In the genomic region with DNA sequence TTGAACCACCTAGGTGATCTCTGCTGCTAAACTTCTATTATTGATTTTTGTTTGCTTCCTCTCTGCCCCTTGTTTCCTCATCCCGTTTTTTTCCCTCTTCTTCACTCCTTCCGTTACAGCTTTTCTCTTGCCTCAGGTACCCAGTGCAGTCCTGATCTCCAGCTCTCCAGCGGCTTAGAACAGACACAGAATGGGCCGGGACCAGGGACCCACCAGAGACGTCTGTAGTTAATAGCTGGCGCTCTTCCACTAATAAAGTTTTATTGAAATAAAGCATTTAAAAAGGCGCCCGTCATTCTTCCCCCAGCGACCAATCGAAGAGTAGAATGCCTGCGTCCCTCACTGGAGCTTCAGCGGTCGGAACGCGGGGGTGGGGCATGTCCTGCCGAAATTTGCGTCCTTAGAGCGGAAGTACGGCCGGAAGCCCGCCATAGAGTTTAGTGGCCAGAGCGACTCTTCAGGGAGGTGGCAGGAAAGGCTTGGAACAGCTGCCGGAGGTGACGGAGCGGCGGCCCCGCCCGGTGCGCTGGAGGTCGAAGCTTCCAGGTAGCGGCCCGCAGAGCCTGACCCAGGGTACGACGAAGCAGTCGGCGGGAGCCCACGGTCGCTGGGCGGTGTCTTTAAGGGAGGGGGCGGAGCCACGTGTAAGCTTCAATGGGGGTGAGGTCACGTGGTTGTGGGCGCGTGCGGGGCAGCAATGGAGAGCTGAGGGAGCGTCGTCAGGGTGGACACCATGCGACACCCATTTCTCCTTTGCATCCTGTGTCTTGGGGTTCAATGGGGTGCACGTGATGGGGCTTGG, we compare ENCODE assay signal across 8 cellular contexts. TPM values are rescaled to one million over a fixed set of nuclear protein-coding genes. Genes with fewer than 3 reads are reported as not detected.
A peak's percentile ranks its signal among the peaks of the same experiment; 100 is the strongest.
DNase-seq lines count a peak whose midpoint lies in the region; TF ChIP-seq lines count a peak whose summit lies in the region.

A gene with protein sequence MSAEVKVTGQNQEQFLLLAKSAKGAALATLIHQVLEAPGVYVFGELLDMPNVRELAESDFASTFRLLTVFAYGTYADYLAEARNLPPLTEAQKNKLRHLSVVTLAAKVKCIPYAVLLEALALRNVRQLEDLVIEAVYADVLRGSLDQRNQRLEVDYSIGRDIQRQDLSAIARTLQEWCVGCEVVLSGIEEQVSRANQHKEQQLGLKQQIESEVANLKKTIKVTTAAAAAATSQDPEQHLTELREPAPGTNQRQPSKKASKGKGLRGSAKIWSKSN (plus strand): TSS at position 440 of the 802 bp plus-strand sequence. CDS start 611 bp downstream, outside the sequence.

- H3K4me1 Mint-ChIP-seq in nephron, result peaks cover 12% of the 10 kb centered on the region
- H3K4me1 Mint-ChIP-seq in stimulated activated naive CD8-positive, alpha-beta T cell treated with anti-CD3 and anti-CD28 coated beads, Interleukin-15, Interleukin-2, amounts not matched to agents 100 ng/mL and 50 ng/mL, for 24 hours (ENCODE audit: low read depth), result peaks cover 31% of the 10 kb centered on the region

- peaks cover 3% of the 10 kb centered on the region for H3K9me3 Mint-ChIP-seq in nephron
- no peaks in the 10 kb centered on the region for H3K9me3 Mint-ChIP-seq in stimulated activated naive CD8-positive, alpha-beta T cell treated with anti-CD3 and anti-CD28 coated beads, Interleukin-15, Interleukin-2, amounts not matched to agents 100 ng/mL and 50 ng/mL, for 24 hours

- H3K9me3 ChIP-seq in ES-I3 (ENCODE audit: control insufficient read depth, insufficient read depth, low read length) (no peaks in the 10 kb centered on the region), HAP-1 (no peaks in the 10 kb centered on the region), MM.1S (replicated peaks; ENCODE audit: insufficient read depth, low read length) (no peaks in the 10 kb centered on the region)

- no peaks in the 10 kb centered on the region for H3K4me1 ChIP-seq in ES-I3 (ENCODE audit: insufficient read depth, low read length)
- peaks cover 15% of the 10 kb centered on the region for H3K4me1 ChIP-seq in HAP-1
- H3K4me1 ChIP-seq in MM.1S (ENCODE audit: low read length), result peaks cover 6% of the 10 kb centered on the region

- peak within 1 kb of the TSS; percentile 89 to 92 (median 90) for H3K4me3 Mint-ChIP-seq in nephron
- H3K4me3 Mint-ChIP-seq in stimulated activated naive CD8-positive, alpha-beta T cell treated with anti-CD3 and anti-CD28 coated beads, Interleukin-15, Interleukin-2, amounts not matched to agents 100 ng/mL and 50 ng/mL, for 24 hours, result peak within 1 kb of the TSS; percentile 88

- TF ChIP-seq CTCF in MM.1S (IDR thresholded peaks at IDR 0.05; ENCODE audit: low read length), result no peak
- TF ChIP-seq CTCF in fibroblast of the aortic adventitia (IDR thresholded peaks at IDR 0.05; ENCODE audit: insufficient read depth, low read length), result no peak
- TF ChIP-seq CTCF in nephron (IDR thresholded peaks at IDR 0.05; ENCODE audit: unreplicated experiment in 3 of 3), result no peak

- peaks cover 7% of the 10 kb centered on the region for H3F3A ChIP-seq in MM.1S (ENCODE audit: insufficient read depth, low read length)

- H3K27ac Mint-ChIP-seq in nephron, result peak within 1 kb of the TSS; percentile 81 to 90 (median 89)
- peak within 1 kb of the TSS; percentile 91 for H3K27ac Mint-ChIP-seq in stimulated activated naive CD8-positive, alpha-beta T cell treated with anti-CD3 and anti-CD28 coated beads, Interleukin-15, Interleukin-2, amounts not matched to agents 100 ng/mL and 50 ng/mL, for 24 hours

- H3K27me3 Mint-ChIP-seq in nephron (ENCODE audit: low read depth), result peaks cover 6% of the 10 kb centered on the region
- no peaks in the 10 kb centered on the region for H3K27me3 Mint-ChIP-seq in stimulated activated naive CD8-positive, alpha-beta T cell treated with anti-CD3 and anti-CD28 coated beads, Interleukin-15, Interleukin-2, amounts not matched to agents 100 ng/mL and 50 ng/mL, for 24 hours

- peak within 1 kb of the TSS; percentile 89 for H2AFZ ChIP-seq in MM.1S (ENCODE audit: low read length)

- DNase-seq in HAP-1 (ENCODE audit: low spot score in 2 of 2), result peak; percentile 97 to 99
- DNase-seq in MM.1S, result peak; percentile 100
- peak; percentile 97 for DNase-seq in SIG-M5 (lab: John Stamatoyannopoulos, UW)
- peak; percentile 85 for DNase-seq in activated gamma-delta T cell (lab: John Stamatoyannopoulos, UW)
- DNase-seq in fibroblast of the aortic adventitia (ENCODE audit: low read depth), result peak; percentile 98

- H3K4me3 ChIP-seq in HAP-1 (peak within 1 kb of the TSS; percentile 45), MM.1S (ENCODE audit: low read length) (peak within 1 kb of the TSS; percentile 70), fibroblast of the aortic adventitia (ENCODE audit: low read depth, low read length) (peak within 1 kb of the TSS; percentile 73)

- H3K27me3 ChIP-seq in HAP-1 (ENCODE audit: low read depth) (no peaks in the 10 kb centered on the region), MM.1S (replicated peaks; ENCODE audit: insufficient read depth, low read length) (no peaks in the 10 kb centered on the region)

- peaks cover 7% of the 10 kb centered on the region for H3K36me3 Mint-ChIP-seq in nephron (ENCODE audit: low read depth)
- peaks cover 21% of the 10 kb centered on the region for H3K36me3 Mint-ChIP-seq in stimulated activated naive CD8-positive, alpha-beta T cell treated with anti-CD3 and anti-CD28 coated beads, Interleukin-15, Interleukin-2, amounts not matched to agents 100 ng/mL and 50 ng/mL, for 24 hours (ENCODE audit: low read depth)

- peak within 1 kb of the TSS; percentile 95 for H3K4me2 ChIP-seq in MM.1S (ENCODE audit: low read depth, low read length)

- H3K9me2 ChIP-seq in MM.1S (replicated peaks; ENCODE audit: insufficient read depth, low read length), result no peaks in the 10 kb centered on the region

- peaks cover 2% of the 10 kb centered on the region for H3K36me3 ChIP-seq in ES-I3 (ENCODE audit: insufficient read depth, low read length)
- H3K36me3 ChIP-seq in HAP-1 (replicated peaks), result peaks cover 9% of the 10 kb centered on the region
- 0 out of 2 replicates have a peak, but pooled peaks cover 5% of the 10 kb centered on the region for H3K36me3 ChIP-seq in MM.1S (replicated peaks; ENCODE audit: insufficient read depth, low read length)

- in situ Hi-C loops in HAP-1 (cut with MboI; ENCODE audit: low sequenced_read_pairs), result no loop called here

- H3K9ac ChIP-seq in ES-I3 (ENCODE audit: low read depth, low read length), result peak within 1 kb of the TSS; percentile 77
- H3K9ac ChIP-seq in MM.1S (ENCODE audit: low read length), result peak within 1 kb of the TSS; percentile 70

- H3K27ac ChIP-seq in MM.1S (ENCODE audit: low read length), result peak within 1 kb of the TSS; percentile 73

- no peaks in the 10 kb centered on the region for H4K20me1 ChIP-seq in MM.1S (ENCODE audit: insufficient read depth, low read length)

- H3K79me2 ChIP-seq in MM.1S (ENCODE audit: low read length), result peaks cover 7% of the 10 kb centered on the region

RNA-seq across cellular contexts. Expression of the gene that starts here (rescaled TPM):
- 71.1 and 86.0 TPM in 2 replicates for total RNA-seq in fibroblast of the aortic adventitia (ENCODE audit: low replicate concordance)

Comparison
In these comparisons a context has a peak if more than half of its experiments do, and no peak if none do; other contexts are left out.
1. Peak in every context shown above with its lines: DNase-seq, H3K4me3 ChIP-seq and H3K27ac ChIP-seq.